21 cellular contexts compared by ENCODE assay signal in genomic region chr4:185793716-185794115, GRCh38. TPM values are rescaled to one million over a fixed set of nuclear protein-coding genes. Genes with fewer than 3 reads are reported as not detected.
DNase-seq lines count a peak whose midpoint lies in the region; ATAC-seq, FAIRE-seq and TF ChIP-seq lines count a peak whose summit lies in the region.
"Had no signal": no experiment of that assay in that cellular context is flagged by ENCODE, and none has a peak within 500 bp of the region (broad histone marks: within the 10 kb centered on the region; RNA-seq: fewer than 3 reads in every experiment).

No MANE protein-coding gene starts in this region.

- no peak overlapping the region for H3K4me3 Mint-ChIP-seq in activated naive CD8-positive, alpha-beta T cell treated with anti-CD3 and anti-CD28 coated beads, Interleukin-2, amount 50 U/mL, for 24 hours
- H3K4me3 Mint-ChIP-seq in stimulated activated memory B cell treated with anti-CD40 and anti-IgM and Interleukin-4, amounts not matched to agents 10 μg/mL and 1 μg/mL and 100 μg/mL, for 72 hours = no peak overlapping the region
- H3K4me3 Mint-ChIP-seq: HFFc6 had no signal

- peaks cover 3% of the 10 kb centered on the region for H3K27me3 Mint-ChIP-seq in activated naive CD8-positive, alpha-beta T cell treated with anti-CD3 and anti-CD28 coated beads, Interleukin-2, amount 50 U/mL, for 24 hours
- peaks cover 20% of the 10 kb centered on the region for H3K27me3 Mint-ChIP-seq in stimulated activated memory B cell treated with anti-CD40 and anti-IgM and Interleukin-4, amounts not matched to agents 10 μg/mL and 1 μg/mL and 100 μg/mL, for 72 hours

- intact Hi-C loops in esophagus muscularis mucosa (cut with DNase I) (no loop called here), sigmoid colon (cut with DNase I) (no loop called here)

- peaks cover 0 to 4% (median 0%) of the 10 kb centered on the region in 4 donors for H3K36me3 ChIP-seq in esophagus muscularis mucosa
- no peaks in the 10 kb centered on the region for H3K36me3 ChIP-seq in sigmoid colon
- H3K36me3 ChIP-seq: SJCRH30 had no signal

- TF ChIP-seq POLR2A in esophagus muscularis mucosa (IDR thresholded peaks at IDR 0.05; ENCODE audit: low read depth) (no peak), sigmoid colon (IDR thresholded peaks at IDR 0.05) (no peak)

- H3K9me3 ChIP-seq in esophagus muscularis mucosa (no peaks in the 10 kb centered on the region), sigmoid colon (no peaks in the 10 kb centered on the region)
- H3K9me3 ChIP-seq: SJCRH30 had no signal

- DNase-seq in OCI-M1 (lab: John Stamatoyannopoulos, UW) (peak; percentile 27), esophagus muscularis mucosa (ENCODE audit: extremely low spot score) (peak; percentile 45), sigmoid colon (no peak), EL (no peak)
- DNase-seq in activated naive CD8-positive, alpha-beta T cell treated with anti-CD3 and anti-CD28 coated beads, Interleukin-2, amount 50 U/mL, for 24 hours = no peak
- DNase-seq: ACHN, AML-193, COR-L47, HFFc6, Kasumi-1, MM.1S, NCI-H1092 treated with DMSO at 0.1 percent for 48 hours, NCI-H345, NCI-H526 treated with DMSO at 0.1 percent for 48 hours, RPMI8226, SJCRH30 had no signal

- no peak for ATAC-seq in activated naive CD8-positive, alpha-beta T cell treated with anti-CD3 and anti-CD28 coated beads, Interleukin-2, amount 50 U/mL, for 24 hours
- ATAC-seq in stimulated activated memory B cell treated with anti-CD40 and anti-IgM and Interleukin-4, amounts not matched to agents 10 μg/mL and 1 μg/mL and 100 μg/mL, for 72 hours = no peak
- ATAC-seq in GM19328 (IDR thresholded peaks at IDR 0.05; ENCODE audit: unreplicated experiment) = no peak

- H3K27me3 ChIP-seq in esophagus muscularis mucosa = no peaks in the 10 kb centered on the region
- no peaks in the 10 kb centered on the region for H3K27me3 ChIP-seq in sigmoid colon
- H3K27me3 ChIP-seq: SJCRH30 had no signal

- H3K27ac ChIP-seq in esophagus muscularis mucosa (replicated peaks in 1 of 4) = peak overlapping the region in 2 of 4 donors; percentile 63 to 73
- H3K27ac ChIP-seq in sigmoid colon = peak overlapping the region; percentile 20 to 82 (median 72)
- H3K27ac ChIP-seq: SJCRH30 had no signal

- H3K36me3 Mint-ChIP-seq in activated naive CD8-positive, alpha-beta T cell treated with anti-CD3 and anti-CD28 coated beads, Interleukin-2, amount 50 U/mL, for 24 hours (ENCODE audit: low read depth) = no peaks in the 10 kb centered on the region
- no peaks in the 10 kb centered on the region for H3K36me3 Mint-ChIP-seq in stimulated activated memory B cell treated with anti-CD40 and anti-IgM and Interleukin-4, amounts not matched to agents 10 μg/mL and 1 μg/mL and 100 μg/mL, for 72 hours
- H3K36me3 Mint-ChIP-seq: CD14-positive monocyte had no signal

- H3K4me1 ChIP-seq in esophagus muscularis mucosa = peaks cover 32 to 54% (median 43%) of the 10 kb centered on the region in 4 donors
- peaks cover 0 to 60% (median 53%) of the 10 kb centered on the region in 4 donors for H3K4me1 ChIP-seq in sigmoid colon

- H3K27ac Mint-ChIP-seq in activated naive CD8-positive, alpha-beta T cell treated with anti-CD3 and anti-CD28 coated beads, Interleukin-2, amount 50 U/mL, for 24 hours = no peak overlapping the region
- H3K27ac Mint-ChIP-seq in stimulated activated memory B cell treated with anti-CD40 and anti-IgM and Interleukin-4, amounts not matched to agents 10 μg/mL and 1 μg/mL and 100 μg/mL, for 72 hours = no peak overlapping the region
- H3K27ac Mint-ChIP-seq: CD14-positive monocyte had no signal

- WGBS in esophagus muscularis mucosa = 84% methylated on average over 4 of the region's 4 CpGs
- WGBS in sigmoid colon, 2 donors = 92 to 95% methylated on average over 4 of the region's 4 CpGs

- no peaks in the 10 kb centered on the region for H3K9me3 Mint-ChIP-seq in activated naive CD8-positive, alpha-beta T cell treated with anti-CD3 and anti-CD28 coated beads, Interleukin-2, amount 50 U/mL, for 24 hours
- no peaks in the 10 kb centered on the region for H3K9me3 Mint-ChIP-seq in stimulated activated memory B cell treated with anti-CD40 and anti-IgM and Interleukin-4, amounts not matched to agents 10 μg/mL and 1 μg/mL and 100 μg/mL, for 72 hours
- H3K9me3 Mint-ChIP-seq: HFFc6 had no signal

- H3K4me1 Mint-ChIP-seq in activated naive CD8-positive, alpha-beta T cell treated with anti-CD3 and anti-CD28 coated beads, Interleukin-2, amount 50 U/mL, for 24 hours = no peaks in the 10 kb centered on the region
- H3K4me1 Mint-ChIP-seq in stimulated activated memory B cell treated with anti-CD40 and anti-IgM and Interleukin-4, amounts not matched to agents 10 μg/mL and 1 μg/mL and 100 μg/mL, for 72 hours = no peaks in the 10 kb centered on the region
- H3K4me1 Mint-ChIP-seq: CD14-positive monocyte had no signal

- H3K4me3 ChIP-seq in esophagus muscularis mucosa (no peak overlapping the region), sigmoid colon (no peak overlapping the region)
- H3K4me3 ChIP-seq: SJCRH30 had no signal

- peak; percentile 66 for FAIRE-seq in G401.6 (lab: Jason Lieb, UNC)
- FAIRE-seq: H54 had no signal

- TF ChIP-seq CTCF in esophagus muscularis mucosa (IDR thresholded peaks at IDR 0.05) (no peak), sigmoid colon (IDR thresholded peaks at IDR 0.05) (no peak)

- TF ChIP-seq EP300 in esophagus muscularis mucosa (IDR thresholded peaks at IDR 0.05) (no peak), sigmoid colon (IDR thresholded peaks at IDR 0.05) (no peak)

RNA-seq across cellular contexts. Expression of gene SORBS2, which starts 18.3 kb away (rescaled TPM):
- total RNA-seq in esophagus muscularis mucosa (1,000 to 10,000 TPM in 3 of 4 donors, 100 to 1,000 TPM in 1; 821 to 1,626 (median 1,353) TPM), sigmoid colon (1,000 to 10,000 TPM in 1 of 4 donors, 100 to 1,000 TPM in 3; 849 to 1,032 (median 869) TPM)
- 10 to 100 TPM in 2 of 3 donors, 1 to 10 TPM in 1; 7.9 to 26.9 (median 15.6) TPM for polyA plus RNA-seq in sigmoid colon
- total RNA-seq: SJCRH30 had no signal
- polyA plus RNA-seq: CD14-positive monocyte had no signal

Comparison
In these comparisons a context has a peak if more than half of its experiments do, and no peak if none do; other contexts are left out.
1. DNase-seq: peak in OCI-M1 (single experiment) and esophagus muscularis mucosa (single experiment); none in sigmoid colon (single experiment), activated naive CD8-positive, alpha-beta T cell treated with anti-CD3 and anti-CD28 coated beads, Interleukin-2, amount 50 U/mL, for 24 hours (single experiment) and EL (single experiment).